ENCODE assay signal across 16 cellular contexts in genomic region chr12:96265400-96265799, GRCh38.
DNase-seq lines count a peak whose midpoint lies in the region; ATAC-seq and TF ChIP-seq lines count a peak whose summit lies in the region.
"Had no signal": no experiment of that assay in that cellular context is flagged by ENCODE, and none has a peak within 500 bp of the region (broad histone marks: within the 10 kb centered on the region; RNA-seq: fewer than 3 reads in every experiment).

No MANE protein-coding gene starts in this region.

- no peak for TF ChIP-seq CTCF in RWPE2 (IDR thresholded peaks at IDR 0.05; ENCODE audit: poor library complexity, severe bottlenecking)
- TF ChIP-seq CTCF in foreskin fibroblast (IDR thresholded peaks at IDR 0.05; ENCODE audit: low read depth, low read length): no peak

- H3K4me1 Mint-ChIP-seq in activated naive CD8-positive, alpha-beta T cell (ENCODE audit: low read depth): peaks cover 28% of the 10 kb centered on the region
- H3K4me1 Mint-ChIP-seq in activated naive CD8-positive, alpha-beta T cell treated with anti-CD3 and anti-CD28 coated beads, Interleukin-2, amount 50 U/mL, for 24 hours: peaks cover 4% of the 10 kb centered on the region
- H3K4me1 Mint-ChIP-seq in immature natural killer cell: peaks cover 19 to 76% of the 10 kb centered on the region in 2 donors

- H3K9me3 Mint-ChIP-seq in activated naive CD8-positive, alpha-beta T cell (ENCODE audit: low read depth): no peaks in the 10 kb centered on the region
- H3K9me3 Mint-ChIP-seq in activated naive CD8-positive, alpha-beta T cell treated with anti-CD3 and anti-CD28 coated beads, Interleukin-2, amount 50 U/mL, for 24 hours: no peaks in the 10 kb centered on the region
- H3K9me3 Mint-ChIP-seq in immature natural killer cell: no peaks in the 10 kb centered on the region

- H3K36me3 ChIP-seq in RWPE2 (ENCODE audit: low read depth): peaks cover 100% of the 10 kb centered on the region

- H3K9me3 ChIP-seq in RWPE2 (ENCODE audit: severe bottlenecking): no peaks in the 10 kb centered on the region
- H3K9me3 ChIP-seq: Peyer's patch had no signal

- no peaks in the 10 kb centered on the region for H3K4me1 ChIP-seq in RWPE2 (ENCODE audit: insufficient read depth, poor library complexity, severe bottlenecking)
- H3K4me1 ChIP-seq: Peyer's patch had no signal

- H3K27ac ChIP-seq in RWPE2 (ENCODE audit: poor library complexity, severe bottlenecking): peak overlapping the region; percentile 5
- H3K27ac ChIP-seq: Peyer's patch had no signal

- H3K4me3 Mint-ChIP-seq in activated naive CD8-positive, alpha-beta T cell: no peak overlapping the region
- no peak overlapping the region for H3K4me3 Mint-ChIP-seq in activated naive CD8-positive, alpha-beta T cell treated with anti-CD3 and anti-CD28 coated beads, Interleukin-2, amount 50 U/mL, for 24 hours
- H3K4me3 Mint-ChIP-seq in immature natural killer cell: no peak overlapping the region

- H3K36me3 Mint-ChIP-seq in activated naive CD8-positive, alpha-beta T cell: peaks cover 8% of the 10 kb centered on the region
- peaks cover 44% of the 10 kb centered on the region for H3K36me3 Mint-ChIP-seq in activated naive CD8-positive, alpha-beta T cell treated with anti-CD3 and anti-CD28 coated beads, Interleukin-2, amount 50 U/mL, for 24 hours (ENCODE audit: low read depth)
- peaks cover 10 to 33% (median 15%) of the 10 kb centered on the region in 3 donors for H3K36me3 Mint-ChIP-seq in immature natural killer cell

- H3K27me3 Mint-ChIP-seq in activated naive CD8-positive, alpha-beta T cell: no peaks in the 10 kb centered on the region
- H3K27me3 Mint-ChIP-seq in activated naive CD8-positive, alpha-beta T cell treated with anti-CD3 and anti-CD28 coated beads, Interleukin-2, amount 50 U/mL, for 24 hours: no peaks in the 10 kb centered on the region
- H3K27me3 Mint-ChIP-seq in immature natural killer cell (ENCODE audit: low read depth in 3 of 3): peaks cover 0 to 9% (median 3%) of the 10 kb centered on the region in 3 donors

- peak overlapping the region; percentile 71 for H3K27ac Mint-ChIP-seq in activated naive CD8-positive, alpha-beta T cell
- no peak overlapping the region for H3K27ac Mint-ChIP-seq in activated naive CD8-positive, alpha-beta T cell treated with anti-CD3 and anti-CD28 coated beads, Interleukin-2, amount 50 U/mL, for 24 hours
- H3K27ac Mint-ChIP-seq in immature natural killer cell: peak overlapping the region in 4 of 6 donors; percentile 0 to 78 (median 51)

- no peak for ATAC-seq in activated naive CD8-positive, alpha-beta T cell treated with anti-CD3 and anti-CD28 coated beads, Interleukin-2, amount 50 U/mL, for 24 hours
- no peak for ATAC-seq in RWPE2 (ENCODE audit: low read depth)
- ATAC-seq in activated CD4-positive, CD25-positive, alpha-beta regulatory T cell treated with anti-CD3 and anti-CD28 coated beads, Interleukin-2, amount 50 U/mL, for 24 hours: no peak

- no peaks in the 10 kb centered on the region for H3K27me3 ChIP-seq in RWPE2 (ENCODE audit: insufficient read depth, poor library complexity, severe bottlenecking)
- H3K27me3 ChIP-seq: Peyer's patch had no signal

- DNase-seq in activated naive CD8-positive, alpha-beta T cell treated with anti-CD3 and anti-CD28 coated beads, Interleukin-2, amount 50 U/mL, for 24 hours: no peak
- DNase-seq in RWPE2 (ENCODE audit: low spot score) (no peak), immature natural killer cell (no peak), foreskin fibroblast (no peak), SHP77 treated with DMSO at 0.1 percent for 48 hours (lab: John Stamatoyannopoulos, UW) (no peak), SKM-1 (lab: John Stamatoyannopoulos, UW; ENCODE audit: unreplicated experiment) (no peak)
- DNase-seq: DMS 273 treated with DMSO at 0.1 percent for 48 hours, H7, NCI-H1417, NCI-H2029, NCI-H2171 treated with DMSO at 0.1 percent for 48 hours, NCI-H82, Peyer's patch, SIG-M5 had no signal

- no peak overlapping the region for H3K4me3 ChIP-seq in RWPE2 (ENCODE audit: severe bottlenecking)
- no peak overlapping the region for H3K4me3 ChIP-seq in foreskin fibroblast (ENCODE audit: low read depth in 1 of 2, low read length in 2 of 2)
- H3K4me3 ChIP-seq: Peyer's patch had no signal
